ENCODE assay signal across 28 cellular contexts in the genomic region with DNA sequence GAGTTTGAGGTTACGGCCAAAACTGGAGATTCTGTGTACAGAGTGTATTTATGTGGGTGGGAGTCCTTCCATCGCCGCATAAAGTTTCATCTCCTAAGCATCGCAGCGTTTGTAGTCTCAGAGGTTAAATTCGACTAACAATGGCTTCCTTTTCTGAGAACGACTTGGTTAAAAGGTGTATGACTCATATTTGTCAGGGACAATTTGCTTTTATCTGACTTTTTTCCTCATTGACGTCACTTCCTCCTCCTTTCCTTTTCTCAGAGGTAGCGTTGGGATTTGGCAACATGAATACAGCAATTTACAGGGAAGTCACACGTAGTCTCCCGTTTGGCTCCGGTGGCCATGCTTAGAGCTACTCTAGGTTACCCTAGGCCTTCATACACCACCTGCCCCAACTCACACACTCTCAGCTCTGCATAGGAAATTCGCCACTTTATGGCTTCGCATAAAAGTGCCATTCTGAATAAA. TPM values are rescaled to one million over a fixed set of nuclear protein-coding genes. Genes with fewer than 3 reads are reported as not detected.
DNase-seq lines count a peak whose midpoint lies in the region; ATAC-seq, FAIRE-seq and TF ChIP-seq lines count a peak whose summit lies in the region.
"Had no signal": no experiment of that assay in that cellular context is flagged by ENCODE, and none has a peak within 500 bp of the region (broad histone marks: within the 10 kb centered on the region; RNA-seq: fewer than 3 reads in every experiment).

No MANE protein-coding gene starts in this region.

- POLR2A ChIA-PET in CD4-positive, alpha-beta T cell (lab: Charles Lee), result no interaction called here

- H3K4me3 Mint-ChIP-seq in CD4-positive, alpha-beta T cell, result no peak overlapping the region
- H3K4me3 Mint-ChIP-seq: activated CD8-positive, alpha-beta memory T cell treated with anti-CD3 and anti-CD28 coated beads, Interleukin-2, amount 10 ng/mL, durations not matched to agents 7 days and 5 days; immature natural killer cell had no signal

- no peaks in the 10 kb centered on the region for H3K36me3 Mint-ChIP-seq in CD4-positive, alpha-beta T cell (ENCODE audit: low read depth)
- H3K36me3 Mint-ChIP-seq: activated CD8-positive, alpha-beta memory T cell treated with anti-CD3 and anti-CD28 coated beads, Interleukin-2, amount 10 ng/mL, durations not matched to agents 7 days and 5 days had no signal

- no peaks in the 10 kb centered on the region for H3K9me3 ChIP-seq in CD4-positive, alpha-beta T cell (ENCODE audit: control insufficient read depth, low read length)
- H3K9me3 ChIP-seq: heart right ventricle, spleen, suprapubic skin had no signal

- DNase-seq in DMS153 (lab: John Stamatoyannopoulos, UW) (peak; percentile 24), DMS153 treated with DMSO at 0.1 percent for 48 hours (lab: John Stamatoyannopoulos, UW; ENCODE audit: unreplicated experiment) (no peak), SK-MEL-5 (ENCODE audit: low read depth, low spot score) (peak; percentile 88), kidney tubule cell (ENCODE audit: low spot score) (peak; percentile 61), urothelium cell line (ENCODE audit: low spot score) (peak; percentile 38)
- no peak for DNase-seq in CD4-positive, alpha-beta T cell
- DNase-seq: activated CD4-positive, CD25-positive, alpha-beta regulatory T cell treated with anti-CD3 and anti-CD28 coated beads, Interleukin-2, amount 50 U/mL, for 72 hours; activated CD8-positive, alpha-beta memory T cell treated with anti-CD3 and anti-CD28 coated beads, Interleukin-2, amount 10 ng/mL, durations not matched to agents 7 days and 5 days; activated naive CD4-positive, alpha-beta T cell; C1 segment of cervical spinal cord; DND-41; effector memory CD4-positive, alpha-beta T cell; heart right ventricle; immature natural killer cell; mammary epithelial cell; NCI-H2171 treated with DMSO at 0.1 percent for 48 hours; NCI-H774; PC-9; spleen; T1000 had no signal

- FAIRE-seq in urothelium cell line (lab: Jason Lieb, UNC), result no peak
- FAIRE-seq: H54 had no signal

- no peak overlapping the region for H3K27ac ChIP-seq in CD4-positive, alpha-beta T cell (ENCODE audit: low read depth, low read length)
- H3K27ac ChIP-seq: 22Rv1, heart right ventricle, HL-60, PC-9, SK-N-MC, suprapubic skin had no signal

- H3K4me1 Mint-ChIP-seq in CD4-positive, alpha-beta T cell (ENCODE audit: low read depth), result no peaks in the 10 kb centered on the region
- H3K4me1 Mint-ChIP-seq: activated CD8-positive, alpha-beta memory T cell treated with anti-CD3 and anti-CD28 coated beads, Interleukin-2, amount 10 ng/mL, durations not matched to agents 7 days and 5 days; immature natural killer cell had no signal

- H3K9me3 Mint-ChIP-seq in CD4-positive, alpha-beta T cell, result no peaks in the 10 kb centered on the region
- H3K9me3 Mint-ChIP-seq: immature natural killer cell had no signal

- no peak for TF ChIP-seq CTCF in CD4-positive, alpha-beta T cell (IDR thresholded peaks at IDR 0.05)

- intact Hi-C loops in CD4-positive, alpha-beta T cell (cut with DNase I, micrococcal nuclease), result no loop called here

- no peak overlapping the region for H3K27ac Mint-ChIP-seq in CD4-positive, alpha-beta T cell
- H3K27ac Mint-ChIP-seq: activated CD8-positive, alpha-beta memory T cell treated with anti-CD3 and anti-CD28 coated beads, Interleukin-2, amount 10 ng/mL, durations not matched to agents 7 days and 5 days; progenitor cell of endocrine pancreas had no signal

- H3K27me3 ChIP-seq in CD4-positive, alpha-beta T cell (ENCODE audit: control insufficient read depth, insufficient read depth, low read length), result no peaks in the 10 kb centered on the region
- H3K27me3 ChIP-seq: heart right ventricle, spleen, suprapubic skin had no signal

- no peaks in the 10 kb centered on the region for H3K27me3 Mint-ChIP-seq in CD4-positive, alpha-beta T cell
- H3K27me3 Mint-ChIP-seq: progenitor cell of endocrine pancreas had no signal

- in situ Hi-C loops in SK-MEL-5 (cut with HindIII; ENCODE audit: low pct_unique_long_range_greater_than_20kb, low sequenced_read_pairs), result no loop called here

- CTCF ChIA-PET in CD4-positive, alpha-beta T cell (lab: Charles Lee), result no interaction called here

- ATAC-seq in HG03159 (IDR thresholded peaks at IDR 0.05; ENCODE audit: unreplicated experiment) (no peak), HG02623 (IDR thresholded peaks at IDR 0.05; ENCODE audit: unreplicated experiment) (no peak)
- ATAC-seq in CD4-positive, alpha-beta T cell (ENCODE audit: poor library complexity), result no peak
- ATAC-seq: activated CD8-positive, alpha-beta memory T cell treated with anti-CD3 and anti-CD28 coated beads, Interleukin-2, amount 10 ng/mL, durations not matched to agents 7 days and 5 days had no signal

RNA-seq across cellular contexts. Expression of gene TCF7L2, which starts 37.6 kb away (rescaled TPM):
- 2.6 and 3.9 TPM in 2 replicates for total RNA-seq in SK-MEL-5 (2014; rRNA removed; shearing (Covaris generic))
- 21.5 and 24.3 TPM in 2 replicates for polyA plus RNA-seq in SK-MEL-5 (2015; cell fraction: cytosol; rRNA removed)
- polyA plus RNA-seq in SK-MEL-5 (2015; cell fraction: nucleus; rRNA removed), result 18.1 and 40.9 TPM in 2 replicates
- 1 to 10 TPM; 4.2 to 4.4 TPM for total RNA-seq in CD4-positive, alpha-beta T cell

Comparison
In these comparisons a context has a peak if more than half of its experiments do, and no peak if none do; other contexts are left out.
1. DNase-seq: peak in DMS153 (single experiment), SK-MEL-5 (single experiment), kidney tubule cell (single experiment) and urothelium cell line (single experiment); none in DMS153 treated with DMSO at 0.1 percent for 48 hours (single experiment) and CD4-positive, alpha-beta T cell (0 of 10).